12 cellular contexts compared by ENCODE assay signal in genomic region chr11:61654397-61654829, GRCh38. TPM values are rescaled to one million over a fixed set of nuclear protein-coding genes. Genes with fewer than 3 reads are reported as not detected.
DNase-seq lines count a peak whose midpoint lies in the region; ATAC-seq and TF ChIP-seq lines count a peak whose summit lies in the region.
"Had no signal": no experiment of that assay in that cellular context is flagged by ENCODE, and none has a peak within 500 bp of the region (broad histone marks: within the 10 kb centered on the region; RNA-seq: fewer than 3 reads in every experiment).

No MANE protein-coding gene starts in this region.

- H3K27ac ChIP-seq in VCaP (peak overlapping the region; percentile 30), tibial nerve (no peak overlapping the region)
- H3K27ac ChIP-seq: esophagus squamous epithelium had no signal

- H3K9me2 ChIP-seq in Loucy (replicated peaks; ENCODE audit: low read depth, low read length), result no peaks in the 10 kb centered on the region

- H3K9me3 ChIP-seq in Loucy (ENCODE audit: insufficient read depth, low read depth, low read length) (no peaks in the 10 kb centered on the region), tibial nerve (no peaks in the 10 kb centered on the region)
- H3K9me3 ChIP-seq: esophagus squamous epithelium had no signal

- no peaks in the 10 kb centered on the region for H4K20me1 ChIP-seq in Loucy (ENCODE audit: insufficient read depth, low read length, poor library complexity, severe bottlenecking)

- H3K79me2 ChIP-seq in Loucy (ENCODE audit: insufficient read depth, low read length), result no peaks in the 10 kb centered on the region

- peak overlapping the region; percentile 13 for H3K4me2 ChIP-seq in Loucy (ENCODE audit: low read depth, low read length, poor library complexity, severe bottlenecking)

- H3K27me3 ChIP-seq in Loucy (ENCODE audit: insufficient read depth, low read length, poor library complexity, severe bottlenecking), result no peaks in the 10 kb centered on the region
- H3K27me3 ChIP-seq in tibial nerve, result peaks cover 0 to 6% of the 10 kb centered on the region in 2 donors

- DNase-seq in left kidney (ENCODE audit: low read depth, low spot score), result peak; percentile 52
- peak; percentile 25 to 43 for DNase-seq in tibial nerve (ENCODE audit: low spot score in 2 of 2)
- no peak for DNase-seq in cortex of kidney (lab: John Stamatoyannopoulos, UW)
- no peak for DNase-seq in stimulated activated CD4-positive, alpha-beta T cell treated with anti-CD3 and anti-CD28 coated beads, Interleukin-12 subunit alpha, Interleukin-12 subunit beta, amount 100 ng/mL, for 4 hours
- no peak for DNase-seq in AG08396 (ENCODE audit: low spot score)
- DNase-seq in omental fat pad (ENCODE audit: low spot score), result no peak
- DNase-seq: activated effector memory CD4-positive, alpha-beta T cell treated with Interleukin-2 at 50 U/mL for 16 hours; esophagus squamous epithelium; NCI-H1436 had no signal

- no peak for TF ChIP-seq CTCF in Loucy (conservative IDR thresholded peaks at IDR 0.05; ENCODE audit: low read length)
- TF ChIP-seq CTCF in VCaP (conservative IDR thresholded peaks at IDR 0.05), result no peak
- no peak for TF ChIP-seq CTCF in tibial nerve (IDR thresholded peaks at IDR 0.05)
- no peak for TF ChIP-seq CTCF in omental fat pad (IDR thresholded peaks at IDR 0.05)

- TF ChIP-seq POLR2A in tibial nerve (IDR thresholded peaks at IDR 0.05), result no peak

- H3K36me3 ChIP-seq in Loucy (ENCODE audit: insufficient read depth, low read length) (no peaks in the 10 kb centered on the region), tibial nerve (no peaks in the 10 kb centered on the region)
- H3K36me3 ChIP-seq: esophagus squamous epithelium had no signal

- 36 to 40% methylated on average over 7 of the region's 7 CpGs for WGBS in tibial nerve, 2 donors

- peak in 1 of 2 donors; percentile 44 for TF ChIP-seq EP300 in tibial nerve (IDR thresholded peaks at IDR 0.05)

- H3K9ac ChIP-seq in Loucy (ENCODE audit: low read depth, low read length, poor library complexity, severe bottlenecking), result no peak overlapping the region

- no peak for ATAC-seq in omental fat pad (ENCODE audit: low FRiP score)
- ATAC-seq: GM12878 had no signal

- H3K4me1 ChIP-seq in Loucy (ENCODE audit: insufficient read depth, low read length, poor library complexity, severe bottlenecking) (peaks cover 15% of the 10 kb centered on the region), tibial nerve (no peaks in the 10 kb centered on the region)
- H3K4me1 ChIP-seq: esophagus squamous epithelium had no signal

- H3K4me3 ChIP-seq in Loucy (ENCODE audit: low read length, poor library complexity, severe bottlenecking) (no peak overlapping the region), tibial nerve (no peak overlapping the region)
- H3K4me3 ChIP-seq: esophagus squamous epithelium, GM12878 had no signal

- peak overlapping the region; percentile 38 for H2AFZ ChIP-seq in Loucy (ENCODE audit: low read length)

- H3F3A ChIP-seq in Loucy (ENCODE audit: low read depth), result no peaks in the 10 kb centered on the region

RNA-seq across cellular contexts. Expression of gene DAGLA, which starts 25.8 kb away (rescaled TPM):
- total RNA-seq in tibial nerve (1 to 10 TPM; 1.1 to 5.4 (median 3.0) TPM), omental fat pad (1 to 10 TPM; 1.4 to 4.6 (median 2.8) TPM)

Comparison
In these comparisons a context has a peak if more than half of its experiments do, and no peak if none do; other contexts are left out.
1. DNase-seq: peak in left kidney (single experiment) and tibial nerve (2 of 2); none in cortex of kidney (single experiment), stimulated activated CD4-positive, alpha-beta T cell treated with anti-CD3 and anti-CD28 coated beads, Interleukin-12 subunit alpha, Interleukin-12 subunit beta, amount 100 ng/mL, for 4 hours (single experiment), AG08396 (single experiment) and omental fat pad (single experiment).